Comparison of ENCODE assay signal across 8 cellular contexts in the genomic region with DNA sequence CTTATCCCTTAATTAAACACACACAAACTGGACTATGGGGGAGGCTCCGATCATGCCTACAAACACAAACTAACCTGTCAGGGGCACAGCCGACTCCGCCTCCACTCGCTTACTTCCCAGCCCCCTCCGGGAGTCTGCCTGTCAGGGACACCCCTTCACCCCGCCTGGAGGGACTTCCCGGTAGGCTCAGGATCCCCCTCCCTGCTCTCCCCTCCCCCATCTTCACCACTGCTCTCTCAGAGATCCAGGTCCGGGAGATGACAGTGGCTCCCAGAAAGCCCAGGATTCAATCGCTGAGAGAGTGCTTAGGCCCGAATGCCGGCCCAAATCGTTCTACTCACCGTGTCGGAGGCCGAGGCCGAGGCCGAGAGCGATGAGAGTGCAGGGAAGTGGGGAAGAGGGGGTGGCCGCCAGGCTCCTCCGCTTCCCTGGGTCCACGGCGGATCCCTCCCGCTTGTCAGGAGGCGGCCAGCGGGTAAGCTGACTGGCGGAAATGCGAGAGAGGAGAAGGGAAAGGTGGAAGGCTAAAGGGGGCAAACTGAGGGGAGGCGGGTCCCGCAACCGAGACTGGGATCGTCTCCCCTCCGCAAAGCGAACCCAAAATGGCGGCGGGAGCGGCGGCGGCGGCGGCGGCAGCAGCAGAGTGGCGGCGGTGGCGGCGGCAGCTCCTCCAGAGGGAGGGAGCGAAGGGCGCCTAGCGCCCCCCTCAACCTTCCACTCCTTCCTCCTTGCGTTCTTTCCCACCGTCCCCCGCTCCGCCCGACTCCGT. TPM values are rescaled to one million over a fixed set of nuclear protein-coding genes. Genes with fewer than 3 reads are reported as not detected.
A peak's percentile ranks its signal among the peaks of the same experiment; 100 is the strongest.
DNase-seq lines count a peak whose midpoint lies in the region; ATAC-seq and TF ChIP-seq lines count a peak whose summit lies in the region.
"Not testable (repeated sequence)": the region's sequence is repeated elsewhere in the genome, so short reads cannot be mapped to it uniquely, and the experiment has no call there.

No MANE protein-coding gene starts in this region.

- H3K4me3 Mint-ChIP-seq in activated naive CD8-positive, alpha-beta T cell = peak overlapping the region; percentile 99
- peak overlapping the region; percentile 98 to 100 (median 100) for H3K4me3 Mint-ChIP-seq in nephron

- TF ChIP-seq CTCF in foreskin keratinocyte (conservative IDR thresholded peaks at IDR 0.05); nephron (IDR thresholded peaks at IDR 0.05; ENCODE audit: unreplicated experiment in 3 of 3): not testable (repeated sequence)

- TF ChIP-seq RAD21 in Ishikawa (IDR thresholded peaks at IDR 0.05; ENCODE audit: low read depth) = not testable (repeated sequence)

- H3K4me1 ChIP-seq in foreskin keratinocyte = peaks cover 15% of the 10 kb centered on the region

- H3K36me3 Mint-ChIP-seq in activated naive CD8-positive, alpha-beta T cell; nephron (ENCODE audit: low read depth): not testable (repeated sequence)

- H3K27me3 Mint-ChIP-seq in activated naive CD8-positive, alpha-beta T cell; nephron (ENCODE audit: low read depth): not testable (repeated sequence)

- ATAC-seq in GM21737 (IDR thresholded peaks at IDR 0.05; ENCODE audit: unreplicated experiment) (peak; percentile 31), foreskin keratinocyte (peak; percentile 27)

- peaks cover 47% of the 10 kb centered on the region for H3K4me1 Mint-ChIP-seq in activated naive CD8-positive, alpha-beta T cell (ENCODE audit: low read depth)
- H3K4me1 Mint-ChIP-seq in nephron = peaks cover 28% of the 10 kb centered on the region

- H3K27me3 ChIP-seq in foreskin keratinocyte = not testable (repeated sequence)

- H3K27ac ChIP-seq in foreskin keratinocyte = peak overlapping the region; percentile 96

- H3K27ac Mint-ChIP-seq in activated naive CD8-positive, alpha-beta T cell = peak overlapping the region; percentile 93
- peak overlapping the region; percentile 95 to 99 (median 98) for H3K27ac Mint-ChIP-seq in nephron

- peak; percentile 5; the same call in 1 of the 2 replicates for TF ChIP-seq EP300 in Ishikawa (IDR thresholded peaks at IDR 0.05; ENCODE audit: borderline replicate concordance)

- H3K9me3 Mint-ChIP-seq in activated naive CD8-positive, alpha-beta T cell (ENCODE audit: low read depth); nephron: not testable (repeated sequence)

- peak; percentile 28 for DNase-seq in COLO829 (ENCODE audit: low spot score)
- peak in 4 of 5 experiments; percentile 49 to 69 (median 58) for DNase-seq in T-helper 2 cell
- not testable (repeated sequence) for DNase-seq in foreskin keratinocyte
- peak; percentile 31 for DNase-seq in stimulated activated CD8-positive, alpha-beta memory T cell treated with anti-CD3 and anti-CD28 coated beads, Interleukin-4, amount 100 ng/mL, for 4 hours (ENCODE audit: low read depth in 2 of 2, low spot score in 1 of 2)

TF ChIP-seq in Ishikawa, 13 proteins besides CTCF, POLR2A, EP300 and RAD21:
- TF ChIP-seq TAF1 (IDR thresholded peaks at IDR 0.05; ENCODE audit: low read depth) (peak; percentile 58; the same call in 1 of the 2 replicates), YY1 (IDR thresholded peaks at IDR 0.05; ENCODE audit: low read depth) (peak; percentile 89)

RNA-seq across cellular contexts. Expression of a gene that starts 0.6 kb away (rescaled TPM):
- total RNA-seq in foreskin keratinocyte = 15.7 and 15.8 TPM in 2 replicates
- 1.00 and 1.2 TPM in 2 replicates for polyA plus RNA-seq in foreskin keratinocyte

RNA-seq across cellular contexts. Expression of a gene that starts 48.0 kb away (rescaled TPM):
- total RNA-seq in foreskin keratinocyte = 47.0 and 52.8 TPM in 2 replicates
- polyA plus RNA-seq in foreskin keratinocyte = 42.1 and 43.6 TPM in 2 replicates
